Comparison of ENCODE assay signal across 23 cellular contexts in genomic region chr12:49098703-49099102, GRCh38. TPM values are rescaled to one million over a fixed set of nuclear protein-coding genes. Genes with fewer than 3 reads are reported as not detected.
"Had no signal": no experiment of that assay in that cellular context is flagged by ENCODE, and none has a peak within 500 bp of the region (broad histone marks: within the 10 kb centered on the region; RNA-seq: fewer than 3 reads in every experiment).

No MANE protein-coding gene starts in this region.

- H3K9me3 ChIP-seq: ascending aorta had no signal

- H3K4me3 Mint-ChIP-seq: activated CD4-positive, alpha-beta memory T cell treated with anti-CD3 and anti-CD28 coated beads, Interleukin-2, amount 10 ng/mL, durations not matched to agents 7 days and 5 days; activated CD4-positive, alpha-beta T cell treated with anti-CD3 and anti-CD28 coated beads for 36 hours; activated CD4-positive, alpha-beta T cell treated with anti-CD3 and anti-CD28 coated beads, Interleukin-2, amount 10 ng/mL, durations not matched to agents 7 days and 5 days; activated CD8-positive, alpha-beta memory T cell treated with anti-CD3 and anti-CD28 coated beads, Interleukin-2, amount 10 ng/mL, durations not matched to agents 7 days and 5 days; activated CD8-positive, alpha-beta T cell treated with anti-CD3 and anti-CD28 coated beads, Interleukin-2, amount 10 ng/mL, durations not matched to agents 7 days and 5 days; activated naive CD4-positive, alpha-beta T cell treated with anti-CD3 and anti-CD28 coated beads, Interleukin-2, amount 10 ng/mL, durations not matched to agents 7 days and 5 days; activated naive CD4-positive, alpha-beta T cell treated with anti-CD3 and anti-CD28 coated beads, Interleukin-2, amount 50 U/mL, for 24 hours; activated naive CD8-positive, alpha-beta T cell; activated naive CD8-positive, alpha-beta T cell treated with anti-CD3 and anti-CD28 coated beads, Interleukin-2, amount 10 ng/mL, durations not matched to agents 7 days and 5 days; activated naive CD8-positive, alpha-beta T cell treated with anti-CD3 and anti-CD28 coated beads, Interleukin-2, amount 50 U/mL, for 24 hours; activated T-cell treated with anti-CD3 and anti-CD28 coated beads, Interleukin-2, amount 50 U/mL, for 24 hours; brain; central memory CD8-positive, alpha-beta T cell; T-helper 1 cell treated with Interleukin-12 subunit alpha and Interleukin-12 subunit beta and Interleukin-4 antibody, amounts not matched to agents 30 μg/mL and 1 μg/mL, for 36 hours; T-helper 2 cell treated with Interferon-gamma antibody and Interleukin-4, amounts not matched to agents 5 μg/mL and 100 μg/mL, for 36 hours had no signal

- H3K27ac Mint-ChIP-seq: activated CD4-positive, alpha-beta memory T cell treated with anti-CD3 and anti-CD28 coated beads, Interleukin-2, amount 10 ng/mL, durations not matched to agents 7 days and 5 days; activated CD4-positive, alpha-beta T cell treated with anti-CD3 and anti-CD28 coated beads for 36 hours; activated CD4-positive, alpha-beta T cell treated with anti-CD3 and anti-CD28 coated beads, Interleukin-2, amount 10 ng/mL, durations not matched to agents 7 days and 5 days; activated CD8-positive, alpha-beta memory T cell treated with anti-CD3 and anti-CD28 coated beads, Interleukin-2, amount 10 ng/mL, durations not matched to agents 7 days and 5 days; activated CD8-positive, alpha-beta T cell treated with anti-CD3 and anti-CD28 coated beads, Interleukin-2, amount 10 ng/mL, durations not matched to agents 7 days and 5 days; activated naive CD4-positive, alpha-beta T cell treated with anti-CD3 and anti-CD28 coated beads, Interleukin-2, amount 10 ng/mL, durations not matched to agents 7 days and 5 days; activated naive CD4-positive, alpha-beta T cell treated with anti-CD3 and anti-CD28 coated beads, Interleukin-2, amount 50 U/mL, for 24 hours; activated naive CD8-positive, alpha-beta T cell; activated naive CD8-positive, alpha-beta T cell treated with anti-CD3 and anti-CD28 coated beads, Interleukin-2, amount 10 ng/mL, durations not matched to agents 7 days and 5 days; activated naive CD8-positive, alpha-beta T cell treated with anti-CD3 and anti-CD28 coated beads, Interleukin-2, amount 50 U/mL, for 24 hours; activated T-cell treated with anti-CD3 and anti-CD28 coated beads, Interleukin-2, amount 50 U/mL, for 24 hours; activated T-helper 2 cell treated with anti-CD3 and anti-CD28 coated beads, Interferon-gamma antibody, Interleukin-2, Interleukin-4, amounts not matched to agents 10 μg/mL and 5 μg/mL and 100 μg/mL, durations not matched to agents 14 hours and 24 hours and 36 hours; brain; T-helper 1 cell treated with Interleukin-12 subunit alpha and Interleukin-12 subunit beta and Interleukin-4 antibody, amounts not matched to agents 30 μg/mL and 1 μg/mL, for 36 hours; T-helper 2 cell treated with Interferon-gamma antibody and Interleukin-4, amounts not matched to agents 5 μg/mL and 100 μg/mL, for 36 hours had no signal

- H3K27ac ChIP-seq: ascending aorta, cardiac muscle cell, VCaP had no signal

- H3K4me3 ChIP-seq: ascending aorta, cardiac muscle cell had no signal

- DNase-seq: activated gamma-delta T cell, cerebellar nuclear complex had no signal

- H3K9me3 Mint-ChIP-seq: activated CD4-positive, alpha-beta memory T cell treated with anti-CD3 and anti-CD28 coated beads, Interleukin-2, amount 10 ng/mL, durations not matched to agents 7 days and 5 days; activated CD4-positive, alpha-beta T cell treated with anti-CD3 and anti-CD28 coated beads, Interleukin-2, amount 10 ng/mL, durations not matched to agents 7 days and 5 days; activated naive CD4-positive, alpha-beta T cell treated with anti-CD3 and anti-CD28 coated beads, Interleukin-2, amount 10 ng/mL, durations not matched to agents 7 days and 5 days; activated naive CD4-positive, alpha-beta T cell treated with anti-CD3 and anti-CD28 coated beads, Interleukin-2, amount 50 U/mL, for 24 hours; activated naive CD8-positive, alpha-beta T cell treated with anti-CD3 and anti-CD28 coated beads, Interleukin-2, amount 10 ng/mL, durations not matched to agents 7 days and 5 days; activated naive CD8-positive, alpha-beta T cell treated with anti-CD3 and anti-CD28 coated beads, Interleukin-2, amount 50 U/mL, for 24 hours; activated T-cell treated with anti-CD3 and anti-CD28 coated beads, Interleukin-2, amount 50 U/mL, for 24 hours; activated T-helper 2 cell treated with anti-CD3 and anti-CD28 coated beads, Interferon-gamma antibody, Interleukin-2, Interleukin-4, amounts not matched to agents 10 μg/mL and 5 μg/mL and 100 μg/mL, durations not matched to agents 14 hours and 24 hours and 36 hours; brain; central memory CD8-positive, alpha-beta T cell; T-helper 1 cell treated with Interleukin-12 subunit alpha and Interleukin-12 subunit beta and Interleukin-4 antibody, amounts not matched to agents 30 μg/mL and 1 μg/mL, for 36 hours; T-helper 2 cell treated with Interferon-gamma antibody and Interleukin-4, amounts not matched to agents 5 μg/mL and 100 μg/mL, for 36 hours had no signal

- FAIRE-seq: bronchial epithelial cell, TTC549 had no signal

RNA-seq across cellular contexts. Expression of gene DHH, which starts 4.1 kb away (rescaled TPM):
- total RNA-seq: activated CD4-positive, alpha-beta T cell treated with anti-CD3 and anti-CD28 coated beads for 36 hours; activated T-helper 2 cell treated with anti-CD3 and anti-CD28 coated beads, Interferon-gamma antibody, Interleukin-2, Interleukin-4, amounts not matched to agents 10 μg/mL and 5 μg/mL and 100 μg/mL, durations not matched to agents 14 hours and 24 hours and 36 hours; bronchial epithelial cell had no signal
- polyA plus RNA-seq: cardiac muscle cell had no signal

RNA-seq across cellular contexts. Expression of gene RHEBL1, which starts 28.9 kb away (rescaled TPM):
- total RNA-seq: ascending aorta had no signal
